8 cellular contexts compared by ENCODE assay signal in the genomic region with DNA sequence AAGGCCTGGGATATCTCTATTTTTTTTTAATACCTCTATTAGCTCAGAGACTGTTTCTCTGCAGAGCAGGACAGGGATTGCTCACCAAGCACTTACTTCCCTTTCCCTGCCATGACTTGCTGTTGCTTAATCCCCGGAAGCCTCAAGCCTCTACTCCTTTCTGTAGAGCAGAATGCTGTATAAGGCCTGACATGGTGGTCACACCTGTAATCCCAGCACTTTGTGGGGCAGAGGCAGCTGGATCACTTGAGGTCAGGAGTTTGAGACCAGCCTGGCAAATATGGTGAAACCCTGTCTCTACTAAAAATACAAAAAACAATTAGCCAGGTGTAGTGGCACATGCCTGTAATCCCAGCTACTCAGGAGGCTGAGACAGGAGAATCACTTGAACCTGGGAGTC. TPM values are rescaled to one million over a fixed set of nuclear protein-coding genes. Genes with fewer than 3 reads are reported as not detected.
A peak's percentile ranks its signal among the peaks of the same experiment; 100 is the strongest.
DNase-seq lines count a peak whose midpoint lies in the region; ATAC-seq and TF ChIP-seq lines count a peak whose summit lies in the region.
"Not testable (repeated sequence)": the region's sequence is repeated elsewhere in the genome, so short reads cannot be mapped to it uniquely, and the experiment has no call there.

No MANE protein-coding gene starts in this region.

- H3K4me1 ChIP-seq in BLaER1 (peaks cover 61% of the 10 kb centered on the region), left ventricle myocardium inferior (peaks cover 41% of the 10 kb centered on the region)

- not testable (repeated sequence) for H3K36me3 Mint-ChIP-seq in activated CD8-positive, alpha-beta T cell treated with anti-CD3 and anti-CD28 coated beads, Interleukin-2, amount 10 ng/mL, durations not matched to agents 7 days and 5 days (ENCODE audit: low read depth); chondrocyte (ENCODE audit: low read depth); natural killer cell

- H3K27me3 ChIP-seq in BLaER1; left ventricle myocardium inferior (ENCODE audit: low read depth): not testable (repeated sequence)

- CTCF ChIA-PET in activated CD8-positive, alpha-beta T cell treated with anti-CD3 and anti-CD28 coated beads, Interleukin-2, amount 10 ng/mL, durations not matched to agents 7 days and 5 days (lab: Charles Lee): interaction anchor here (0.7 to 5.3 kb wide), 10 partner anchors 11 to 183 kb away, joined by 3 to 33 read pairs (median 4); a partner anchor contains a TSS

- peaks cover 69% of the 10 kb centered on the region for H3K4me1 Mint-ChIP-seq in activated CD8-positive, alpha-beta T cell treated with anti-CD3 and anti-CD28 coated beads, Interleukin-2, amount 10 ng/mL, durations not matched to agents 7 days and 5 days (ENCODE audit: low read depth)
- peaks cover 54% of the 10 kb centered on the region for H3K4me1 Mint-ChIP-seq in chondrocyte (ENCODE audit: low read depth)
- H3K4me1 Mint-ChIP-seq in natural killer cell: peaks cover 50 to 53% of the 10 kb centered on the region in 2 donors

- H4K20me1 ChIP-seq in BLaER1: not testable (repeated sequence)

- not testable (repeated sequence) for H3K4me3 ChIP-seq in BLaER1, left ventricle myocardium inferior

- not testable (repeated sequence) for H3K9ac ChIP-seq in BLaER1

- ATAC-seq in activated CD8-positive, alpha-beta T cell treated with anti-CD3 and anti-CD28 coated beads, Interleukin-2, amount 10 ng/mL, durations not matched to agents 7 days and 5 days; natural killer cell: not testable (repeated sequence)

- not testable (repeated sequence) for H3K9me3 Mint-ChIP-seq in activated CD8-positive, alpha-beta T cell treated with anti-CD3 and anti-CD28 coated beads, Interleukin-2, amount 10 ng/mL, durations not matched to agents 7 days and 5 days (ENCODE audit: insufficient read depth); chondrocyte (ENCODE audit: low read depth); natural killer cell

- TF ChIP-seq CTCF in chondrocyte (IDR thresholded peaks at IDR 0.05); left ventricle myocardium inferior (IDR thresholded peaks at IDR 0.05; ENCODE audit: borderline replicate concordance); natural killer cell (IDR thresholded peaks at IDR 0.05): not testable (repeated sequence)

- H3K9me3 ChIP-seq in BLaER1; left ventricle myocardium inferior (replicated peaks): not testable (repeated sequence)

- POLR2A ChIA-PET in activated CD8-positive, alpha-beta T cell treated with anti-CD3 and anti-CD28 coated beads, Interleukin-2, amount 10 ng/mL, durations not matched to agents 7 days and 5 days (lab: Charles Lee): interaction anchor here (0.7 to 1.1 kb wide), 2 partner anchors 18 to 140 kb away, joined by 3 read pairs; no protein-coding TSS in a partner anchor

- H3K27ac Mint-ChIP-seq in activated CD8-positive, alpha-beta T cell treated with anti-CD3 and anti-CD28 coated beads, Interleukin-2, amount 10 ng/mL, durations not matched to agents 7 days and 5 days: peak overlapping the region; percentile 81
- H3K27ac Mint-ChIP-seq in chondrocyte (ENCODE audit: unreplicated experiment) (peak overlapping the region; percentile 97), natural killer cell (peak overlapping the region; percentile 41 to 72)

- peaks cover 19% of the 10 kb centered on the region for H3K27me3 Mint-ChIP-seq in activated CD8-positive, alpha-beta T cell treated with anti-CD3 and anti-CD28 coated beads, Interleukin-2, amount 10 ng/mL, durations not matched to agents 7 days and 5 days (ENCODE audit: low read depth)
- H3K27me3 Mint-ChIP-seq in chondrocyte (ENCODE audit: low read depth): not testable (repeated sequence)
- peaks cover 49 to 51% of the 10 kb centered on the region in 2 donors for H3K27me3 Mint-ChIP-seq in natural killer cell (ENCODE audit: low read depth in 2 of 2)

- intact Hi-C loops in left ventricle myocardium inferior (cut with micrococcal nuclease): loop anchor here (10.0 kb wide), 2 partner anchors 65 to 545 kb away; no protein-coding TSS in a partner anchor
- intact Hi-C loops in natural killer cell (cut with micrococcal nuclease): loop anchor here (5.0 kb wide), 1 partner anchor 178 kb away; no protein-coding TSS in a partner anchor

- H3K4me2 ChIP-seq in BLaER1: peak overlapping the region; percentile 64

- H3K36me3 ChIP-seq in BLaER1, left ventricle myocardium inferior: not testable (repeated sequence)

- not testable (repeated sequence) for H3K4me3 Mint-ChIP-seq in activated CD8-positive, alpha-beta T cell treated with anti-CD3 and anti-CD28 coated beads, Interleukin-2, amount 10 ng/mL, durations not matched to agents 7 days and 5 days; chondrocyte (ENCODE audit: unreplicated experiment); natural killer cell

- peak overlapping the region; percentile 31; the same call in 1 of the 2 replicates for H3K27ac ChIP-seq in BLaER1
- H3K27ac ChIP-seq in left ventricle myocardium inferior (replicated peaks): peak overlapping the region; percentile 79
- H3K27ac ChIP-seq in temporal lobe (ENCODE audit: low read depth, low read length): peak overlapping the region; percentile 27

- DNase-seq in KG1 (lab: John Stamatoyannopoulos, UW) (peak; percentile 21), RPMI7951 (ENCODE audit: low read depth) (peak; percentile 74)
- not testable (repeated sequence) for DNase-seq in activated CD8-positive, alpha-beta T cell treated with anti-CD3 and anti-CD28 coated beads, Interleukin-2, amount 10 ng/mL, durations not matched to agents 7 days and 5 days; chondrocyte (ENCODE audit: low spot score); left ventricle myocardium inferior; natural killer cell

RNA-seq across cellular contexts. Expression of a gene that starts 23.3 kb away (rescaled TPM):
- total RNA-seq in RPMI7951 (2014; rRNA removed; shearing (Covaris generic)): 55.3 and 78.7 TPM in 2 replicates
- 1 to 10 TPM; 6.5 to 8.2 TPM for total RNA-seq in activated CD8-positive, alpha-beta T cell treated with anti-CD3 and anti-CD28 coated beads, Interleukin-2, amount 10 ng/mL, durations not matched to agents 7 days and 5 days
- total RNA-seq in chondrocyte: 58.1 to 58.4 TPM (median 58.3 TPM) in 3 replicates
- total RNA-seq in left ventricle myocardium inferior: 34.6 TPM
- total RNA-seq in natural killer cell: 10 to 100 TPM in 1 of 3 donors, 1 to 10 TPM in 2; 3.6 to 16.5 (median 8.6) TPM
- 35.7 TPM for total RNA-seq in temporal lobe

RNA-seq across cellular contexts. Expression of a gene that starts 55.2 kb away (rescaled TPM):
- 16.7 and 19.3 TPM in 2 replicates for total RNA-seq in RPMI7951 (2014; rRNA removed; shearing (Covaris generic))
- 10 to 100 TPM; 32.5 to 35.4 TPM for total RNA-seq in activated CD8-positive, alpha-beta T cell treated with anti-CD3 and anti-CD28 coated beads, Interleukin-2, amount 10 ng/mL, durations not matched to agents 7 days and 5 days
- 40.3 to 52.3 TPM (median 47.7 TPM) in 3 replicates for total RNA-seq in chondrocyte
- 24.4 TPM for total RNA-seq in left ventricle myocardium inferior
- total RNA-seq in natural killer cell: 10 to 100 TPM; 15.0 to 21.3 (median 19.3) TPM
- total RNA-seq in temporal lobe: 48.2 TPM

Comparison
In these comparisons a context has a peak if more than half of its experiments do, and no peak if none do; other contexts are left out.
1. H3K27ac ChIP-seq: peak in every context shown above with its lines; median percentile 79 in left ventricle myocardium inferior; 31 in BLaER1; 27 in temporal lobe.